Comparison of ENCODE assay signal across 12 cellular contexts in genomic region chr3:30437172-30437571, GRCh38.
DNase-seq lines count a peak whose midpoint lies in the region; ATAC-seq, FAIRE-seq and TF ChIP-seq lines count a peak whose summit lies in the region.
"Had no signal": no experiment of that assay in that cellular context is flagged by ENCODE, and none has a peak within 500 bp of the region (broad histone marks: within the 10 kb centered on the region; RNA-seq: fewer than 3 reads in every experiment).

No MANE protein-coding gene starts in this region.

- no peaks in the 10 kb centered on the region for H3K79me1 ChIP-seq in IMR-90 (ENCODE audit: low read depth in 1 of 2, low read length in 2 of 2)

- H3K9me3 Mint-ChIP-seq in T-helper 2 cell treated with Interferon-gamma antibody and Interleukin-4, amounts not matched to agents 5 μg/mL and 100 μg/mL, for 36 hours, result peaks cover 4% of the 10 kb centered on the region

- TF ChIP-seq POLR2A in IMR-90 (IDR thresholded peaks at IDR 0.05; ENCODE audit: low read depth, low read length) (no peak), GM12891 (IDR thresholded peaks at IDR 0.05; ENCODE audit: low read depth, low read length) (no peak)

- no peak overlapping the region for H3K27ac Mint-ChIP-seq in T-helper 2 cell treated with Interferon-gamma antibody and Interleukin-4, amounts not matched to agents 5 μg/mL and 100 μg/mL, for 36 hours
- H3K27ac Mint-ChIP-seq: activated CD8-positive, alpha-beta T cell treated with anti-CD3 and anti-CD28 coated beads for 36 hours had no signal

- peak; percentile 53 for ATAC-seq in IMR-90 (ENCODE audit: low read depth)
- ATAC-seq in lower lobe of right lung, result peak; percentile 77 to 85
- ATAC-seq: activated CD8-positive, alpha-beta T cell treated with anti-CD3 and anti-CD28 coated beads for 36 hours had no signal

- no peaks in the 10 kb centered on the region for H3K79me2 ChIP-seq in mammary epithelial cell (ENCODE audit: insufficient read depth, low read length)

- H2AK5ac ChIP-seq in IMR-90 (ENCODE audit: low read depth, low read length), result no peak overlapping the region

- H3K36me3 ChIP-seq in IMR-90 (ENCODE audit: control insufficient read depth, insufficient read depth, low read length) (no peaks in the 10 kb centered on the region), mammary epithelial cell (ENCODE audit: insufficient read depth, low read length) (no peaks in the 10 kb centered on the region), lower lobe of right lung (no peaks in the 10 kb centered on the region)

- CTCF ChIA-PET in IMR-90 (lab: Yijun Ruan, JAX) (interaction anchor here (0.6 kb wide), 1 partner anchor 19 kb away, joined by 10 read pairs; no protein-coding TSS in a partner anchor), mammary epithelial cell (lab: Charles Lee; ENCODE audit: low non-redundant PET) (no interaction called here)

- WGBS in IMR-90 (ENCODE audit: extremely low coverage in 2 of 2, insufficient read length in 1 of 2), 2 experiments, result no CpG with 5 or more reads among the region's 4 CpGs
- WGBS in mammary epithelial cell (ENCODE audit: low coverage, missing lambda C conversion rate), result 11% methylated on average over 4 of the region's 4 CpGs

- H2AFZ ChIP-seq in IMR-90 (replicated peaks; ENCODE audit: low read length, poor library complexity) (no peak overlapping the region), mammary epithelial cell (ENCODE audit: low read depth, low read length) (peak overlapping the region; percentile 58)

- dilution Hi-C loops in IMR-90 (cut with HindIII; ENCODE audit: low sequenced_read_pairs, unreplicated experiment) (no loop called here), mammary epithelial cell (cut with HindIII; ENCODE audit: low sequenced_read_pairs) (no loop called here)

- H3K4me3 Mint-ChIP-seq in T-helper 2 cell treated with Interferon-gamma antibody and Interleukin-4, amounts not matched to agents 5 μg/mL and 100 μg/mL, for 36 hours, result no peak overlapping the region

- TF ChIP-seq RAD21 in IMR-90 (IDR thresholded peaks at IDR 0.05; ENCODE audit: low read length), result no peak

- H2BK120ac ChIP-seq in IMR-90 (ENCODE audit: low read depth, low read length), result no peak overlapping the region

- no peak overlapping the region for H3K4ac ChIP-seq in IMR-90 (ENCODE audit: low read depth, low read length)

- H2BK15ac ChIP-seq in IMR-90 (ENCODE audit: low read depth, low read length), result no peak overlapping the region

- H3K27me3 ChIP-seq in IMR-90 (ENCODE audit: control insufficient read depth, insufficient read depth, low read length), result no peaks in the 10 kb centered on the region
- H3K27me3 ChIP-seq in mammary epithelial cell (ENCODE audit: insufficient read depth, low read length), result no peaks in the 10 kb centered on the region
- no peaks in the 10 kb centered on the region for H3K27me3 ChIP-seq in lower lobe of right lung (ENCODE audit: low read depth)

- H3K9ac ChIP-seq in IMR-90 (ENCODE audit: low read depth, low read length), result no peak overlapping the region
- H3K9ac ChIP-seq in mammary epithelial cell (ENCODE audit: insufficient read depth, low read length), result no peak overlapping the region

- H2AK9ac ChIP-seq in IMR-90 (replicated peaks; ENCODE audit: low read depth, low read length, poor library complexity), result no peak overlapping the region

- H4K91ac ChIP-seq in IMR-90 (ENCODE audit: insufficient read depth, low read depth, low read length), result no peak overlapping the region

- H3K4me1 ChIP-seq in IMR-90 (ENCODE audit: control insufficient read depth, insufficient read depth, low read length), result peaks cover 7% of the 10 kb centered on the region
- H3K4me1 ChIP-seq in mammary epithelial cell (ENCODE audit: insufficient read depth, low read length), result peaks cover 16% of the 10 kb centered on the region
- peaks cover 29% of the 10 kb centered on the region for H3K4me1 ChIP-seq in lower lobe of right lung

- H3K9me1 ChIP-seq in IMR-90 (ENCODE audit: insufficient read depth, low read length), result no peaks in the 10 kb centered on the region

- H3K4me1 Mint-ChIP-seq in T-helper 2 cell treated with Interferon-gamma antibody and Interleukin-4, amounts not matched to agents 5 μg/mL and 100 μg/mL, for 36 hours (ENCODE audit: low read depth), result peaks cover 16% of the 10 kb centered on the region

- no peak overlapping the region for H2BK5ac ChIP-seq in IMR-90 (ENCODE audit: low read depth, low read length, poor library complexity, severe bottlenecking)

- no peaks in the 10 kb centered on the region for H3K27me3 Mint-ChIP-seq in T-helper 2 cell treated with Interferon-gamma antibody and Interleukin-4, amounts not matched to agents 5 μg/mL and 100 μg/mL, for 36 hours (ENCODE audit: low read depth)
- H3K27me3 Mint-ChIP-seq: activated CD8-positive, alpha-beta T cell treated with anti-CD3 and anti-CD28 coated beads for 36 hours had no signal

- DNase-seq in IMR-90, result peak; percentile 62
- DNase-seq in mammary epithelial cell, result peak; percentile 11
- no peak for DNase-seq in lower lobe of right lung
- peak; percentile 44 for DNase-seq in superior temporal gyrus (ENCODE audit: extremely low spot score)
- DNase-seq in GM12891 (ENCODE audit: insufficient read length, low spot score), result no peak
- DNase-seq in T-helper 2 cell treated with Interferon-gamma antibody and Interleukin-4, amounts not matched to agents 5 μg/mL and 100 μg/mL, for 36 hours (ENCODE audit: low spot score), result no peak
- no peak for DNase-seq in stimulated activated naive CD4-positive, alpha-beta T cell treated with Interleukin-2 at 50 U/mL for 16 hours (lab: John Stamatoyannopoulos, UW)
- no peak for DNase-seq in G401 (ENCODE audit: low spot score)
- DNase-seq: activated CD8-positive, alpha-beta T cell treated with anti-CD3 and anti-CD28 coated beads for 36 hours; dermis blood vessel endothelial cell; RPMI8226 had no signal

- H3K14ac ChIP-seq in IMR-90 (replicated peaks; ENCODE audit: low read depth, low read length), result no peak overlapping the region

- POLR2A ChIA-PET in IMR-90 (lab: Charles Lee; ENCODE audit: unreplicated experiment), result no interaction called here

- BruUV-seq in IMR-90 (replicated peaks; lab: Mats Ljungman, UMichigan), result no TSS peak
- BruUV-seq in mammary epithelial cell (replicated peaks; lab: Mats Ljungman, UMichigan), result no TSS peak

- H4K5ac ChIP-seq in IMR-90 (ENCODE audit: low read depth, low read length), result 0 out of 2 replicates have a peak overlapping the region, but pooled peaks have one; percentile 57

- H3K4me2 ChIP-seq in IMR-90 (ENCODE audit: low read depth, low read length) (peak overlapping the region; percentile 27; the same call in 1 of the 2 replicates), mammary epithelial cell (ENCODE audit: insufficient read depth, low read depth, low read length) (no peak overlapping the region)

- no peaks in the 10 kb centered on the region for H3K36me3 Mint-ChIP-seq in T-helper 2 cell treated with Interferon-gamma antibody and Interleukin-4, amounts not matched to agents 5 μg/mL and 100 μg/mL, for 36 hours (ENCODE audit: low read depth)

- no peak overlapping the region for H2BK20ac ChIP-seq in IMR-90 (ENCODE audit: low read depth, low read length)

- no peak overlapping the region for H3K4me3 ChIP-seq in IMR-90 (ENCODE audit: insufficient read depth, low read depth, low read length)
- H3K4me3 ChIP-seq in mammary epithelial cell (replicated peaks in 1 of 3; ENCODE audit: insufficient read depth in 1 of 3, low read depth in 2 of 3, low read length in 3 of 3), result no peak overlapping the region
- no peak overlapping the region for H3K4me3 ChIP-seq in lower lobe of right lung

- in situ Hi-C loops in IMR-90 (cut with MboI; ENCODE audit: low sequenced_read_pairs) (no loop called here), mammary epithelial cell (cut with MboI; ENCODE audit: low sequenced_read_pairs in 2 of 2) (no loop called here), G401 (cut with HindIII; ENCODE audit: low sequenced_read_pairs) (no loop called here)

- H3K23ac ChIP-seq in IMR-90 (ENCODE audit: low read depth, low read length), result no peak overlapping the region

- no peak for FAIRE-seq in GM12891 (lab: Jason Lieb, UNC)
- FAIRE-seq: islet of Langerhans had no signal

- H3K27ac ChIP-seq in IMR-90 (ENCODE audit: insufficient read depth, low read length) (no peak overlapping the region), mammary epithelial cell (ENCODE audit: insufficient read depth, low read depth, low read length) (no peak overlapping the region), lower lobe of right lung (no peak overlapping the region)

- H3K9me3 ChIP-seq in IMR-90 (ENCODE audit: control insufficient read depth, insufficient read depth, low read length) (peaks cover 2% of the 10 kb centered on the region; the same call in 1 of the 2 replicates), mammary epithelial cell (replicated peaks; ENCODE audit: insufficient read depth, low read length) (no peaks in the 10 kb centered on the region), lower lobe of right lung (no peaks in the 10 kb centered on the region)

- no peak overlapping the region for H3K56ac ChIP-seq in IMR-90 (ENCODE audit: extremely low read depth, insufficient read depth, low read length)

- peak overlapping the region; percentile 64 for H3K18ac ChIP-seq in IMR-90 (ENCODE audit: low read depth, low read length)

- intact Hi-C loops in IMR-90 (cut with micrococcal nuclease) (no loop called here), mammary epithelial cell (cut with micrococcal nuclease) (no loop called here), lower lobe of right lung (cut with DNase I) (no loop called here)

- H4K20me1 ChIP-seq in IMR-90 (ENCODE audit: insufficient read depth, low read length) (no peaks in the 10 kb centered on the region), mammary epithelial cell (ENCODE audit: insufficient read depth, low read length) (no peaks in the 10 kb centered on the region)

- no peak overlapping the region; a peak in 1 of 4 replicates for H4K8ac ChIP-seq in IMR-90 (ENCODE audit: low read depth in 2 of 2, low read length in 2 of 2)

- TF ChIP-seq CTCF in IMR-90 (conservative IDR thresholded peaks at IDR 0.05; ENCODE audit: low read depth, low read length) (no peak), mammary epithelial cell (conservative IDR thresholded peaks at IDR 0.05 in 1 of 2, IDR thresholded peaks at IDR 0.05 in 1 of 2; ENCODE audit: extremely low read depth in 1 of 2, insufficient read depth in 1 of 2, low read depth in 1 of 2, low read length in 2 of 2) (no peak), lower lobe of right lung (IDR thresholded peaks at IDR 0.05) (no peak)

TF ChIP-seq in IMR-90, 13 proteins besides CTCF, POLR2A, EP300 and RAD21:
- TF ChIP-seq SMC3 (IDR thresholded peaks at IDR 0.05; ENCODE audit: low read depth, low read length) (no peak), RFX5 (IDR thresholded peaks at IDR 0.05; ENCODE audit: low read depth, low read length) (no peak), CEBPB (IDR thresholded peaks at IDR 0.05; ENCODE audit: low read depth, low read length) (peak; percentile 76; the same call in 1 of the 2 replicates)
TF ChIP-seq in IMR-90: peak in this region for 1.

TF ChIP-seq in GM12891, 5 proteins besides CTCF, POLR2A, EP300 and RAD21:
- TF ChIP-seq SPI1 (IDR thresholded peaks at IDR 0.05; ENCODE audit: low read depth, low read length), result no peak
- TF ChIP-seq POLR2AphosphoS5 (IDR thresholded peaks at IDR 0.05; ENCODE audit: low read depth, low read length), result no peak
- TF ChIP-seq POU2F2 (IDR thresholded peaks at IDR 0.05; ENCODE audit: low read depth, low read length), result no peak
- TF ChIP-seq PAX5 (IDR thresholded peaks at IDR 0.05; ENCODE audit: insufficient read depth, low read length, severe bottlenecking), result no peak
- no peak for TF ChIP-seq TAF1 (IDR thresholded peaks at IDR 0.05; ENCODE audit: low read depth, low read length)

Comparison
In these comparisons a context has a peak if more than half of its experiments do, and no peak if none do; other contexts are left out.
1. DNase-seq: peak in IMR-90 (single experiment), mammary epithelial cell (single experiment) and superior temporal gyrus (single experiment); none in lower lobe of right lung (single experiment), GM12891 (single experiment), T-helper 2 cell treated with Interferon-gamma antibody and Interleukin-4, amounts not matched to agents 5 μg/mL and 100 μg/mL, for 36 hours (single experiment), stimulated activated naive CD4-positive, alpha-beta T cell treated with Interleukin-2 at 50 U/mL for 16 hours (single experiment) and G401 (single experiment).